ENCODE assay signal across 10 cellular contexts in the genomic region with DNA sequence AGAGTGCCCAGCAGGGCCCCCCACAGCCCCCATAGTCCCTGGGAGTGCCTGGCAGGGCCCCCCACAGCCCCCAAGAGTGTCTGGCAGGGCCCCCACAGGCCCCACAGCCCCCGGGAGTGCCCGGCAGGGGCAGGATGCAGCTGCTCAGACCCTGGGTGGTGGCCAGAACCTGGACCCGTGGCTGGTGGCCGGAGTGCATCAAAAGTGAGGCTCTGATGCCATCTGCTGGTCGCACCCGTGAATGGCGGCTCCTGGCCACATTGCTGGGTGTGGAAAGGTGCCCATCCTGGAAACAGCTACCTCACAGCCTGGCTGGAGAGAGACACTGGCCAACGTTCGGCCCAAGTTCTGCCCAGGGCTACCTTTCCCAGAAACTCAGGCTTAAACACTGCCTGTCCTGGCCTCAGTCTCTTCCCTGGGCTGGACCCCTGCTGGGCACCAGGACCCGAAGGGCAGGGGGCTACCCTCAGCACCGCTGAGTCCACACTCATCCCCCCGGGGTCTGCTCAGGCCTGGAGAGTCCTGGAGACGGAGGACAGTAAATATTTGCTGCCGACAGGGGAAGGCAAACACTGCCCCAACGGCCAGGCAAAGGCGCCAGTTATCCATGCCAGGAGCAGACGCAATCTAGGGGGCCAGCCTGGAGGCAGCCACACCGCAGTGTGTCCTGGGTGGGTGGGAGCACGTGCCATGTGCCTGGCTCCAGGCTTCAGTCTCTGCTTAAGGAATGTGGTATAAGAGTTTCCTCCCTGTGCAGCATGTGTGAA. TPM values are rescaled to one million over a fixed set of nuclear protein-coding genes. Genes with fewer than 3 reads are reported as not detected.
DNase-seq lines count a peak whose midpoint lies in the region; ATAC-seq and TF ChIP-seq lines count a peak whose summit lies in the region.
"Had no signal": no experiment of that assay in that cellular context is flagged by ENCODE, and none has a peak within 500 bp of the region (broad histone marks: within the 10 kb centered on the region; RNA-seq: fewer than 3 reads in every experiment).

No MANE protein-coding gene starts in this region.

- no peaks in the 10 kb centered on the region for H3K36me3 Mint-ChIP-seq in activated B cell treated with CpG ODN at 0.5 μM for 24 hours (ENCODE audit: low read depth)
- no peaks in the 10 kb centered on the region for H3K36me3 Mint-ChIP-seq in central memory CD8-positive, alpha-beta T cell (ENCODE audit: insufficient read depth)

- H3K4me3 Mint-ChIP-seq in activated B cell treated with CpG ODN at 0.5 μM for 24 hours: no peak overlapping the region
- no peak overlapping the region for H3K4me3 Mint-ChIP-seq in central memory CD8-positive, alpha-beta T cell

- intact Hi-C loops in activated B cell treated with CpG ODN at 0.5 μM for 24 hours (cut with micrococcal nuclease): loop anchor here (1.0 kb wide), 1 partner anchor 504 kb away; no protein-coding TSS in a partner anchor

- peaks cover 2% of the 10 kb centered on the region for H3K27me3 Mint-ChIP-seq in activated B cell treated with CpG ODN at 0.5 μM for 24 hours
- peaks cover 6% of the 10 kb centered on the region for H3K27me3 Mint-ChIP-seq in central memory CD8-positive, alpha-beta T cell

- no peak for ATAC-seq in activated B cell treated with CpG ODN at 0.5 μM for 24 hours (ENCODE audit: low read depth)
- ATAC-seq in central memory CD8-positive, alpha-beta T cell (replicated peaks; ENCODE audit: extremely low read depth, poor library complexity, severe bottlenecking): no peak
- peak; percentile 59 for ATAC-seq in left lobe of liver
- no peak for ATAC-seq in HG02798 (IDR thresholded peaks at IDR 0.05; ENCODE audit: poor library complexity, unreplicated experiment)
- no peak for ATAC-seq in GM21576 (IDR thresholded peaks at IDR 0.05; ENCODE audit: unreplicated experiment)

- peak; percentile 69 for DNase-seq in ELR (ENCODE audit: low read depth)
- peak; percentile 53 for DNase-seq in LoVo (ENCODE audit: low spot score)
- peak; percentile 46 for DNase-seq in activated B cell treated with CpG ODN at 0.5 μM for 24 hours
- DNase-seq in central memory CD8-positive, alpha-beta T cell (ENCODE audit: low spot score in 2 of 2): peak; percentile 40 to 42
- peak; percentile 93 for DNase-seq in left lobe of liver (ENCODE audit: low spot score)
- peak; percentile 30 for DNase-seq in stimulated activated CD8-positive, alpha-beta memory T cell treated with anti-CD3 and anti-CD28 coated beads, Interleukin-15, amount 100 ng/mL, for 24 hours (ENCODE audit: low read depth)

- peak overlapping the region; percentile 35 for H3K27ac Mint-ChIP-seq in activated B cell treated with CpG ODN at 0.5 μM for 24 hours
- H3K27ac Mint-ChIP-seq in central memory CD8-positive, alpha-beta T cell (ENCODE audit: low read depth): no peak overlapping the region

- TF ChIP-seq CTCF in activated B cell treated with CpG ODN at 0.5 μM for 24 hours (IDR thresholded peaks at IDR 0.05): no peak

- CTCF ChIA-PET in activated B cell treated with CpG ODN at 0.5 μM for 24 hours (lab: Charles Lee): interaction anchor here (1.3 to 2.5 kb wide), 2 partner anchors 118 to 463 kb away, joined by 6 to 12 read pairs; no protein-coding TSS in a partner anchor

- H3K9me3 Mint-ChIP-seq in activated B cell treated with CpG ODN at 0.5 μM for 24 hours: no peaks in the 10 kb centered on the region
- no peaks in the 10 kb centered on the region for H3K9me3 Mint-ChIP-seq in central memory CD8-positive, alpha-beta T cell

- POLR2A ChIA-PET in activated B cell treated with CpG ODN at 0.5 μM for 24 hours (lab: Charles Lee): no interaction called here

- H3K4me1 Mint-ChIP-seq in activated B cell treated with CpG ODN at 0.5 μM for 24 hours: peaks cover 4% of the 10 kb centered on the region
- peaks cover 7% of the 10 kb centered on the region for H3K4me1 Mint-ChIP-seq in central memory CD8-positive, alpha-beta T cell

RNA-seq across cellular contexts. Expression of gene INS, which starts 4.4 kb away (rescaled TPM):
- total RNA-seq in activated B cell treated with CpG ODN at 0.5 μM for 24 hours: not detected in 2 replicates
- not detected for total RNA-seq in left lobe of liver
- total RNA-seq: activated CD8-positive, alpha-beta memory T cell treated with anti-CD3 and anti-CD28 coated beads for 36 hours; urinary bladder had no signal

RNA-seq across cellular contexts. Expression of gene TH, which starts 15.0 kb away (rescaled TPM):
- total RNA-seq in activated B cell treated with CpG ODN at 0.5 μM for 24 hours (not detected in 2 replicates), left lobe of liver (not detected)
- total RNA-seq: activated CD8-positive, alpha-beta memory T cell treated with anti-CD3 and anti-CD28 coated beads for 36 hours had no signal

RNA-seq across cellular contexts. Expression of gene IGF2, which starts 17.4 kb away (rescaled TPM):
- not detected in 2 replicates for total RNA-seq in activated B cell treated with CpG ODN at 0.5 μM for 24 hours
- total RNA-seq in left lobe of liver: 254 TPM

Comparison
In these comparisons a context has a peak if more than half of its experiments do, and no peak if none do; other contexts are left out.
1. DNase-seq: peak in every context shown above with its lines; median percentile 93 in left lobe of liver; 69 in ELR; 53 in LoVo; 46 in activated B cell treated with CpG ODN at 0.5 μM for 24 hours; 41 in central memory CD8-positive, alpha-beta T cell; 30 in stimulated activated CD8-positive, alpha-beta memory T cell treated with anti-CD3 and anti-CD28 coated beads, Interleukin-15, amount 100 ng/mL, for 24 hours.
2. RNA of gene IGF2, which starts 17.4 kb away (total RNA-seq): 254 TPM in left lobe of liver (single experiment); not detected in activated B cell treated with CpG ODN at 0.5 μM for 24 hours; every median in the first group is over 100 times any median in the second.